Comparison of ENCODE assay signal across 9 cellular contexts in the genomic region with DNA sequence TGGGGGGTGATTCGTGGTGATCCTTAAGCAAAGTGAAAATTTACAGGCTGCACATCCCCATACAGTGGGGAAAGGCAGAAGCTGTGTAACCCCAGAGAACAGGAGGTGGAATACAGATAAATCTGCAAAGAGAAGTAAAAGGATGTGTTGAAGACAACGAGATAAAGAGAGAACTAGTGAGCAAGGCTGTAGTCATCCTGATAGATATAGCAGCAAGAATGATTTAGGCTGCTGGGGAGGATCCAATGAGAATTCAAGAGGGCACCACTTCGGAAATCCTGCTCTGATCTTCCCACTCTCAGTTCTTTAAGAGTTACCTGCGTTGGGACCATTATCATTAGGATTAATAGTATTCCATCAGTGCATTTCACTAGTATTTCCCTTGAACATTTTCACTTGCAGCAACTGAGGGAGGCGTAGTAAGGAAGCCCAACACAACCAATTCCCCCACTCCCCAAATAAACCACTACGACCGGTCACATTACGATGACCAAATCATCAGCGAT. TPM values are rescaled to one million over a fixed set of nuclear protein-coding genes. Genes with fewer than 3 reads are reported as not detected.
DNase-seq lines count a peak whose midpoint lies in the region; ATAC-seq and TF ChIP-seq lines count a peak whose summit lies in the region.
"Had no signal": no experiment of that assay in that cellular context is flagged by ENCODE, and none has a peak within 500 bp of the region (broad histone marks: within the 10 kb centered on the region; RNA-seq: fewer than 3 reads in every experiment).

A gene (minus strand): TSS at position 178 of the 506 bp plus-strand sequence.

- DNase-seq in left ventricle myocardium inferior = no peak
- no peak for DNase-seq in Right ventricle myocardium inferior (ENCODE audit: missing footprints)
- peak in 6 of 61 donors; percentile 8 to 44 (median 28) for DNase-seq in caudate nucleus (lab: John Stamatoyannopoulos, UW)
- no peak for DNase-seq in HK-2 (ENCODE audit: unreplicated experiment)
- DNase-seq in activated CD4-positive, alpha-beta T cell treated with anti-CD3 and anti-CD28 coated beads, Interleukin-2, amount 50 U/mL, for 1 hour = no peak
- DNase-seq in SW480 (ENCODE audit: low spot score) = no peak
- no peak for DNase-seq in SKM-1 (lab: John Stamatoyannopoulos, UW; ENCODE audit: unreplicated experiment)
- DNase-seq: adrenal gland had no signal

- TF ChIP-seq CTCF in left ventricle myocardium inferior (IDR thresholded peaks at IDR 0.05; ENCODE audit: borderline replicate concordance) = no peak

- H3K36me3 ChIP-seq in left ventricle myocardium inferior (no peaks in the 10 kb centered on the region), mesodermal cell (ENCODE audit: control insufficient read depth, insufficient read depth, low read length) (no peaks in the 10 kb centered on the region)
- H3K36me3 ChIP-seq: adrenal gland had no signal

- intact Hi-C loops in left ventricle myocardium inferior (cut with micrococcal nuclease) (no loop called here), Right ventricle myocardium inferior (cut with DNase I) (no loop called here)

- no peak within 1 kb of the TSS for H3K27ac ChIP-seq in left ventricle myocardium inferior (replicated peaks)
- peak within 1 kb of the TSS; percentile 82 for H3K27ac ChIP-seq in caudate nucleus (ENCODE audit: low read depth, low read length)
- no peak within 1 kb of the TSS for H3K27ac ChIP-seq in mesodermal cell (ENCODE audit: low read depth, low read length, severe bottlenecking)
- H3K27ac ChIP-seq: adrenal gland had no signal

- no peak for ATAC-seq in Right ventricle myocardium inferior

- H3K9me3 ChIP-seq in left ventricle myocardium inferior (replicated peaks) = no peaks in the 10 kb centered on the region
- H3K9me3 ChIP-seq in mesodermal cell (ENCODE audit: control insufficient read depth, low read length) = no peaks in the 10 kb centered on the region
- H3K9me3 ChIP-seq: adrenal gland had no signal

- peak within 1 kb of the TSS; percentile 57 for H3K4me3 ChIP-seq in left ventricle myocardium inferior
- peak within 1 kb of the TSS; percentile 41 for H3K4me3 ChIP-seq in mesodermal cell (ENCODE audit: extremely low read depth, insufficient read depth, low read length, poor library complexity, severe bottlenecking)

- WGBS in mesodermal cell (ENCODE audit: insufficient coverage in 2 of 2), 2 experiments = 4 to 14% methylated on average over 2 of the region's 9 CpGs

- peaks cover 82% of the 10 kb centered on the region for H3K27me3 ChIP-seq in left ventricle myocardium inferior (ENCODE audit: low read depth)

- H3K4me1 ChIP-seq in left ventricle myocardium inferior (peaks cover 18% of the 10 kb centered on the region), mesodermal cell (ENCODE audit: control insufficient read depth, insufficient read depth, low read length, poor library complexity, severe bottlenecking) (peaks cover 10% of the 10 kb centered on the region)

RNA-seq across cellular contexts. Expression of the gene that starts here (rescaled TPM):
- total RNA-seq in left ventricle myocardium inferior (5.4 TPM), Right ventricle myocardium inferior (not detected)
- not detected for polyA plus RNA-seq in mesodermal cell (2013, experiment 1 of 2)
- polyA plus RNA-seq in mesodermal cell (2013, experiment 2 of 2) = 0.40 TPM
